ENCODE assay signal across 14 cellular contexts in genomic region chr9:136133959-136134484, GRCh38. TPM values are rescaled to one million over a fixed set of nuclear protein-coding genes. Genes with fewer than 3 reads are reported as not detected.
DNase-seq lines count a peak whose midpoint lies in the region; ATAC-seq, FAIRE-seq and TF ChIP-seq lines count a peak whose summit lies in the region.
"Had no signal": no experiment of that assay in that cellular context is flagged by ENCODE, and none has a peak within 500 bp of the region (broad histone marks: within the 10 kb centered on the region; RNA-seq: fewer than 3 reads in every experiment).

No MANE protein-coding gene starts in this region.

- H3K27ac Mint-ChIP-seq in MCF 10A (ENCODE audit: low read depth, unreplicated experiment) = no peak overlapping the region
- no peak overlapping the region for H3K27ac Mint-ChIP-seq in WTC11
- H3K27ac Mint-ChIP-seq in stimulated activated memory B cell treated with anti-CD40 and anti-IgM and Interleukin-4, amounts not matched to agents 10 μg/mL and 1 μg/mL and 100 μg/mL, for 72 hours = no peak overlapping the region
- H3K27ac Mint-ChIP-seq: activated CD4-positive, alpha-beta T cell treated with anti-CD3 and anti-CD28 coated beads, Interleukin-2, amount 10 ng/mL, durations not matched to agents 7 days and 5 days had no signal

- peaks cover 18% of the 10 kb centered on the region for H3K4me1 ChIP-seq in mammary epithelial cell (ENCODE audit: insufficient read depth, low read length)
- H3K4me1 ChIP-seq in keratinocyte (ENCODE audit: control insufficient read depth, extremely low read depth, insufficient read depth, low read length) = peaks cover 8% of the 10 kb centered on the region

- dilution Hi-C loops in mammary epithelial cell (cut with HindIII; ENCODE audit: low sequenced_read_pairs) (no loop called here), keratinocyte (cut with MboI; ENCODE audit: extremely low pct_ligation_motif_present, low sequenced_read_pairs) (no loop called here)

- H3K36me3 ChIP-seq in mammary epithelial cell (ENCODE audit: insufficient read depth, low read length) (no peaks in the 10 kb centered on the region), keratinocyte (ENCODE audit: control insufficient read depth in 2 of 2, extremely low read depth in 1 of 2, insufficient read depth in 2 of 2, low read length in 2 of 2) (no peaks in the 10 kb centered on the region)
- H3K36me3 ChIP-seq: gastrocnemius medialis, tibial nerve had no signal

- POLR2A ChIA-PET in MCF 10A (lab: Yijun Ruan, JAX) (interaction anchor here (0.5 to 0.7 kb wide), 2 partner anchors 14 to 537 kb away, joined by 3 read pairs; no protein-coding TSS in a partner anchor), WTC11 (lab: Charles Lee) (no interaction called here)

- H3K4me3 ChIP-seq in mammary epithelial cell (replicated peaks in 1 of 3; ENCODE audit: insufficient read depth in 1 of 3, low read depth in 2 of 3, low read length in 3 of 3) = no peak overlapping the region
- H3K4me3 ChIP-seq in keratinocyte (ENCODE audit: control insufficient read depth in 2 of 3, extremely low read depth in 1 of 3, insufficient read depth in 2 of 3, low read depth in 1 of 3, low read length in 3 of 3) = peak overlapping the region in 1 of 3 experiments; percentile 20

- no peaks in the 10 kb centered on the region for H3K79me2 ChIP-seq in mammary epithelial cell (ENCODE audit: insufficient read depth, low read length)
- H3K79me2 ChIP-seq in keratinocyte (ENCODE audit: control insufficient read depth, insufficient read depth, low read length) = no peaks in the 10 kb centered on the region

- no peaks in the 10 kb centered on the region for H3K9me3 ChIP-seq in mammary epithelial cell (replicated peaks; ENCODE audit: insufficient read depth, low read length)
- H3K9me3 ChIP-seq in keratinocyte (ENCODE audit: control insufficient read depth, low read depth, low read length) = no peaks in the 10 kb centered on the region
- H3K9me3 ChIP-seq: gastrocnemius medialis, tibial nerve had no signal

- WGBS in mammary epithelial cell (ENCODE audit: low coverage, missing lambda C conversion rate) = 64% methylated on average over 9 of the region's 18 CpGs

- no peak overlapping the region for H3K9ac ChIP-seq in mammary epithelial cell (ENCODE audit: insufficient read depth, low read length)
- H3K9ac ChIP-seq in keratinocyte (ENCODE audit: control insufficient read depth, extremely low read depth, insufficient read depth, low read length) = no peak overlapping the region

- H3K9me3 Mint-ChIP-seq in MCF 10A (ENCODE audit: unreplicated experiment) = no peaks in the 10 kb centered on the region
- H3K9me3 Mint-ChIP-seq in WTC11 = no peaks in the 10 kb centered on the region
- no peaks in the 10 kb centered on the region for H3K9me3 Mint-ChIP-seq in stimulated activated memory B cell treated with anti-CD40 and anti-IgM and Interleukin-4, amounts not matched to agents 10 μg/mL and 1 μg/mL and 100 μg/mL, for 72 hours
- H3K9me3 Mint-ChIP-seq: activated CD4-positive, alpha-beta T cell treated with anti-CD3 and anti-CD28 coated beads, Interleukin-2, amount 10 ng/mL, durations not matched to agents 7 days and 5 days had no signal

- intact Hi-C loops in mammary epithelial cell (cut with micrococcal nuclease) = loop anchor here (2.0 kb wide), 2 partner anchors 93 to 149 kb away; no protein-coding TSS in a partner anchor
- intact Hi-C loops in MCF 10A (cut with micrococcal nuclease) = no loop called here

- no peak overlapping the region for H3K27ac ChIP-seq in mammary epithelial cell (ENCODE audit: insufficient read depth, low read depth, low read length)
- no peak overlapping the region for H3K27ac ChIP-seq in keratinocyte (ENCODE audit: control insufficient read depth, insufficient read depth, low read length)
- H3K27ac ChIP-seq: gastrocnemius medialis, tibial nerve had no signal

- ATAC-seq in WTC11 = no peak
- no peak for ATAC-seq in stimulated activated memory B cell treated with anti-CD40 and anti-IgM and Interleukin-4, amounts not matched to agents 10 μg/mL and 1 μg/mL and 100 μg/mL, for 72 hours
- ATAC-seq: gastrocnemius medialis had no signal

- H3K4me1 Mint-ChIP-seq in MCF 10A (ENCODE audit: insufficient read depth, unreplicated experiment) (no peaks in the 10 kb centered on the region), WTC11 (peaks cover 18% of the 10 kb centered on the region)
- H3K4me1 Mint-ChIP-seq in stimulated activated memory B cell treated with anti-CD40 and anti-IgM and Interleukin-4, amounts not matched to agents 10 μg/mL and 1 μg/mL and 100 μg/mL, for 72 hours = peaks cover 10% of the 10 kb centered on the region

- peaks cover 7% of the 10 kb centered on the region for H3K36me3 Mint-ChIP-seq in MCF 10A (ENCODE audit: insufficient read depth, unreplicated experiment)
- no peaks in the 10 kb centered on the region for H3K36me3 Mint-ChIP-seq in WTC11
- H3K36me3 Mint-ChIP-seq in stimulated activated memory B cell treated with anti-CD40 and anti-IgM and Interleukin-4, amounts not matched to agents 10 μg/mL and 1 μg/mL and 100 μg/mL, for 72 hours = no peaks in the 10 kb centered on the region

- FAIRE-seq in keratinocyte (lab: Jason Lieb, UNC) (no peak), RCC 7860 (lab: Jason Lieb, UNC) (no peak)

- peaks cover 8% of the 10 kb centered on the region for H3K27me3 ChIP-seq in mammary epithelial cell (ENCODE audit: insufficient read depth, low read length)
- H3K27me3 ChIP-seq in keratinocyte (ENCODE audit: control insufficient read depth, extremely low read depth, insufficient read depth, low read length) = peaks cover 80% of the 10 kb centered on the region

- TF ChIP-seq CTCF in mammary epithelial cell (conservative IDR thresholded peaks at IDR 0.05 in 1 of 2, IDR thresholded peaks at IDR 0.05 in 1 of 2; ENCODE audit: extremely low read depth in 1 of 2, insufficient read depth in 1 of 2, low read depth in 1 of 2, low read length in 2 of 2) = no peak
- no peak for TF ChIP-seq CTCF in MCF 10A (IDR thresholded peaks at IDR 0.05; ENCODE audit: unreplicated experiment)
- TF ChIP-seq CTCF in WTC11 (IDR thresholded peaks at IDR 0.05) = no peak
- TF ChIP-seq CTCF in keratinocyte (optimal IDR thresholded peaks at IDR 0.05 in 1 of 3, IDR thresholded peaks at IDR 0.05 in 1 of 3, conservative IDR thresholded peaks at IDR 0.05 in 1 of 3; ENCODE audit: extremely low read depth in 1 of 3, insufficient read depth in 2 of 3, low read length in 3 of 3) = no peak

- H3K4me3 Mint-ChIP-seq in MCF 10A (ENCODE audit: unreplicated experiment) (no peak overlapping the region), WTC11 (peak overlapping the region; percentile 67)
- H3K4me3 Mint-ChIP-seq in stimulated activated memory B cell treated with anti-CD40 and anti-IgM and Interleukin-4, amounts not matched to agents 10 μg/mL and 1 μg/mL and 100 μg/mL, for 72 hours = peak overlapping the region; percentile 54
- H3K4me3 Mint-ChIP-seq: activated CD4-positive, alpha-beta T cell treated with anti-CD3 and anti-CD28 coated beads, Interleukin-2, amount 10 ng/mL, durations not matched to agents 7 days and 5 days had no signal

- H3K27me3 Mint-ChIP-seq in MCF 10A (ENCODE audit: insufficient read depth, unreplicated experiment) (peaks cover 44% of the 10 kb centered on the region), WTC11 (ENCODE audit: low read depth) (peaks cover 16% of the 10 kb centered on the region)
- peaks cover 84% of the 10 kb centered on the region for H3K27me3 Mint-ChIP-seq in stimulated activated memory B cell treated with anti-CD40 and anti-IgM and Interleukin-4, amounts not matched to agents 10 μg/mL and 1 μg/mL and 100 μg/mL, for 72 hours

- H3K9me1 ChIP-seq in keratinocyte (ENCODE audit: control insufficient read depth, extremely low read depth, insufficient read depth, low read length) = no peaks in the 10 kb centered on the region

- in situ Hi-C loops in mammary epithelial cell (cut with MboI; ENCODE audit: low sequenced_read_pairs in 2 of 2) = no loop called here

- DNase-seq in mammary epithelial cell (no peak), MCF 10A (ENCODE audit: unreplicated experiment) (no peak), WTC11 (ENCODE audit: low spot score) (no peak), keratinocyte (ENCODE audit: low read depth, low spot score) (no peak), DMS153 (lab: John Stamatoyannopoulos, UW) (no peak), RCC 7860 (ENCODE audit: low spot score) (no peak)
- DNase-seq in stimulated activated naive CD4-positive, alpha-beta T cell treated with Interleukin-2 at 50 U/mL for 16 hours (lab: John Stamatoyannopoulos, UW) = no peak
- DNase-seq: activated CD4-positive, alpha-beta T cell treated with anti-CD3 and anti-CD28 coated beads, Interleukin-2, amount 10 ng/mL, durations not matched to agents 7 days and 5 days; DMS79 treated with DMSO at 0.1 percent for 48 hours; gastrocnemius medialis; Karpas-422; OCI-M1 had no signal

- CTCF ChIA-PET in mammary epithelial cell (lab: Charles Lee; ENCODE audit: low non-redundant PET) (no interaction called here), MCF 10A (lab: Yijun Ruan, JAX) (interaction anchor here (0.5 kb wide), 1 partner anchor 271 kb away, joined by 3 read pairs; no protein-coding TSS in a partner anchor), WTC11 (lab: Charles Lee) (interaction anchor here (0.6 to 1.8 kb wide), 4 partner anchors 9 to 624 kb away, joined by 3 to 6 read pairs (median 4); partner anchors contain the start of gene LCN8)

- BruUV-seq in mammary epithelial cell (replicated peaks; lab: Mats Ljungman, UMichigan) (no TSS peak), MCF 10A (replicated peaks; lab: Mats Ljungman, UMichigan) (no TSS peak)

- H2AFZ ChIP-seq in mammary epithelial cell (ENCODE audit: low read depth, low read length) (peak overlapping the region; percentile 70), keratinocyte (ENCODE audit: control insufficient read depth, low read length) (peak overlapping the region; percentile 46)

- peak overlapping the region; percentile 73 for H3K4me2 ChIP-seq in mammary epithelial cell (ENCODE audit: insufficient read depth, low read depth, low read length)
- peak overlapping the region; percentile 64 for H3K4me2 ChIP-seq in keratinocyte (ENCODE audit: control insufficient read depth, extremely low read depth, insufficient read depth, low read depth, low read length)

- H4K20me1 ChIP-seq in mammary epithelial cell (ENCODE audit: insufficient read depth, low read length) = no peaks in the 10 kb centered on the region
- no peaks in the 10 kb centered on the region for H4K20me1 ChIP-seq in keratinocyte (ENCODE audit: control insufficient read depth, extremely low read depth, insufficient read depth, low read length)

RNA-seq across cellular contexts. Expression of gene TMEM250, which starts 15.3 kb away (rescaled TPM):
- total RNA-seq in mammary epithelial cell (10 to 100 TPM; 33.8 to 49.8 TPM), MCF 10A (2022) (43.2 and 45.4 TPM in 2 replicates), WTC11 (2021) (39.4 to 41.0 TPM (median 39.5 TPM) in 3 replicates)
- polyA plus RNA-seq in mammary epithelial cell (27.9 TPM), keratinocyte (9.9 to 19.2 TPM (median 14.3 TPM) in 3 replicates)
- polyA minus RNA-seq in mammary epithelial cell (25.5 TPM), keratinocyte (10.9 to 20.6 TPM (median 12.1 TPM) in 3 replicates)
- polyA plus RNA-seq in keratinocyte (2011; ENCODE audit: low read depth) = 6.3 TPM
- polyA plus RNA-seq in keratinocyte (2011; cell fraction: cytosol; rRNA removed) = 7.3 and 16.1 TPM in 2 replicates
- polyA plus RNA-seq in keratinocyte (2011; cell fraction: nucleus; rRNA removed) = 11.8 and 16.3 TPM in 2 replicates
- 15.1 and 29.8 TPM in 2 replicates for polyA plus RNA-seq in keratinocyte (2012; ENCODE audit: low replicate concordance)
- polyA minus RNA-seq in keratinocyte (2011; cell fraction: cytosol; rRNA and poly(A)+ RNA removed) = 46.0 TPM
- 12.1 and 13.0 TPM in 2 replicates for polyA minus RNA-seq in keratinocyte (2011; cell fraction: nucleus; rRNA and poly(A)+ RNA removed)

RNA-seq across cellular contexts. Expression of gene NACC2, which starts 38.9 kb away (rescaled TPM):
- total RNA-seq in mammary epithelial cell (10 to 100 TPM; 14.1 to 27.3 TPM), MCF 10A (2022) (16.5 and 20.2 TPM in 2 replicates), WTC11 (2021) (14.1 to 17.1 TPM (median 14.5 TPM) in 3 replicates)
- polyA plus RNA-seq in mammary epithelial cell (6.7 TPM), keratinocyte (4.6 to 7.4 TPM (median 6.6 TPM) in 3 replicates)
- polyA minus RNA-seq in mammary epithelial cell (13.1 TPM), keratinocyte (10.5 to 18.5 TPM (median 14.2 TPM) in 3 replicates)
- 2.4 TPM for polyA plus RNA-seq in keratinocyte (2011; ENCODE audit: low read depth)
- polyA plus RNA-seq in keratinocyte (2011; cell fraction: cytosol; rRNA removed) = 3.9 and 7.6 TPM in 2 replicates
- polyA plus RNA-seq in keratinocyte (2011; cell fraction: nucleus; rRNA removed) = 16.1 and 18.5 TPM in 2 replicates
- polyA plus RNA-seq in keratinocyte (2012; ENCODE audit: low replicate concordance) = 3.7 and 10.0 TPM in 2 replicates
- 28.0 TPM for polyA minus RNA-seq in keratinocyte (2011; cell fraction: cytosol; rRNA and poly(A)+ RNA removed)
- 20.9 and 22.5 TPM in 2 replicates for polyA minus RNA-seq in keratinocyte (2011; cell fraction: nucleus; rRNA and poly(A)+ RNA removed)
